26 cellular contexts compared by ENCODE assay signal in the genomic region with DNA sequence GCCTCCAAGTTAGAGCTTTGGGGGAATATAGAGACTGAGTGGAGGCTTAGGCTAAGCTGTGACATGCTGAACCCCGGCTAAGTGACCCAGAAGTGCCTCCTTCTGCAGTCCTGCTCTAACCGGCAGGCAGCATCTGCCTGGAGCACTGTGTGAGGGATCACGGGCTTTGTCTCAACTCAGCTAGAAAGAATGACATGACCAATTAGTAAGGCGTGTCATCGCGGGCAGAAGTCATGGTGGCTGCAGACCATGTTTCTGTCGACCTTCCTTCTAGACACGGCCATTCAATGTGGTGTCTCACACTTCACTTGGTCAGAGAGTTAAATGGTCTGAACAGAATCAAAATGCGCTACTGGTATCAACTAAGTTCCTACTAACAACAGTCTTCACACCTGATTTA. TPM values are rescaled to one million over a fixed set of nuclear protein-coding genes. Genes with fewer than 3 reads are reported as not detected.
DNase-seq lines count a peak whose midpoint lies in the region; TF ChIP-seq lines count a peak whose summit lies in the region.
"Had no signal": no experiment of that assay in that cellular context is flagged by ENCODE, and none has a peak within 500 bp of the region (broad histone marks: within the 10 kb centered on the region; RNA-seq: fewer than 3 reads in every experiment).

No MANE protein-coding gene starts in this region.

- H3K27ac ChIP-seq in rectal smooth muscle tissue (ENCODE audit: low read depth, low read length), result peak overlapping the region; percentile 73
- no peak overlapping the region for H3K27ac ChIP-seq in CD8-positive, alpha-beta memory T cell (ENCODE audit: low read depth, low read length)
- H3K27ac ChIP-seq: 22Rv1, BLaER1, HL-60 had no signal

- POLR2A ChIA-PET in CD8-positive, alpha-beta memory T cell (lab: Charles Lee), result no interaction called here

- peaks cover 29% of the 10 kb centered on the region for H3K36me3 Mint-ChIP-seq in activated CD4-positive, alpha-beta T cell treated with anti-CD3 and anti-CD28 coated beads, Interleukin-2, amount 10 ng/mL, durations not matched to agents 24 days and 14 days (ENCODE audit: low read depth)
- H3K36me3 Mint-ChIP-seq in CD8-positive, alpha-beta memory T cell, result peaks cover 0 to 82% (median 32%) of the 10 kb centered on the region in 3 donors
- peaks cover 11% of the 10 kb centered on the region for H3K36me3 Mint-ChIP-seq in chondrocyte (ENCODE audit: low read depth)

- H3K27me3 ChIP-seq in rectal smooth muscle tissue (ENCODE audit: control insufficient read depth, insufficient read depth, low read length) (no peaks in the 10 kb centered on the region), HAP-1 (ENCODE audit: low read depth) (no peaks in the 10 kb centered on the region)
- H3K27me3 ChIP-seq in CD8-positive, alpha-beta memory T cell (ENCODE audit: insufficient read depth, low read length, poor library complexity, severe bottlenecking), result no peaks in the 10 kb centered on the region
- H3K27me3 ChIP-seq: BLaER1 had no signal

- peak; percentile 40 for DNase-seq in activated CD4-positive, alpha-beta T cell treated with anti-CD3 and anti-CD28 coated beads, Interleukin-2, amount 10 ng/mL, durations not matched to agents 24 days and 14 days
- DNase-seq in activated CD4-positive, alpha-beta T cell treated with anti-CD3 and anti-CD28 coated beads for 4 hours, result no peak
- DNase-seq in foreskin fibroblast (peak; percentile 6 to 36), chondrocyte (ENCODE audit: low spot score) (no peak), HAP-1 (ENCODE audit: low spot score in 2 of 2) (no peak), SIG-M5 treated with dmso at 0.1 percent for 504 hours (lab: John Stamatoyannopoulos, UW; ENCODE audit: unreplicated experiment) (no peak)
- no peak for DNase-seq in CD8-positive, alpha-beta memory T cell
- DNase-seq: ACHN; Caco-2; CD4-positive, alpha-beta T cell; DMS 273 treated with DMSO at 0.1 percent for 48 hours; DMS79 treated with DMSO at 0.1 percent for 48 hours; H7; KG1; NCI-H1092; NCI-H1436; NCI-H187 treated with DMSO at 0.1 percent for 48 hours; NCI-H2107; NCI-H446 treated with DMSO at 0.1 percent for 48 hours; NCI-H526 treated with DMSO at 0.1 percent for 48 hours had no signal

- H3K36me3 ChIP-seq in rectal smooth muscle tissue (ENCODE audit: control insufficient read depth, insufficient read depth, low read length) (peaks cover 3% of the 10 kb centered on the region), HAP-1 (replicated peaks) (peaks cover 3% of the 10 kb centered on the region; the same call in 1 of the 2 replicates)
- H3K36me3 ChIP-seq in CD8-positive, alpha-beta memory T cell (ENCODE audit: insufficient read depth, low read length), result peaks cover 5% of the 10 kb centered on the region

- no peak for TF ChIP-seq CTCF in foreskin fibroblast (IDR thresholded peaks at IDR 0.05; ENCODE audit: low read depth, low read length)
- no peak for TF ChIP-seq CTCF in chondrocyte (IDR thresholded peaks at IDR 0.05)

- H3K4me3 ChIP-seq in foreskin fibroblast (ENCODE audit: low read depth in 1 of 2, low read length in 2 of 2), result no peak overlapping the region
- no peak overlapping the region for H3K4me3 ChIP-seq in rectal smooth muscle tissue (ENCODE audit: low read length)
- H3K4me3 ChIP-seq in CD8-positive, alpha-beta memory T cell (ENCODE audit: low read length), result no peak overlapping the region
- H3K4me3 ChIP-seq in HAP-1, result no peak overlapping the region
- H3K4me3 ChIP-seq: BLaER1, GM12878 had no signal

- in situ Hi-C loops in HAP-1 (cut with MboI; ENCODE audit: low sequenced_read_pairs), result no loop called here

- H3K4me1 Mint-ChIP-seq in activated CD4-positive, alpha-beta T cell treated with anti-CD3 and anti-CD28 coated beads, Interleukin-2, amount 10 ng/mL, durations not matched to agents 24 days and 14 days, result peaks cover 6% of the 10 kb centered on the region
- H3K4me1 Mint-ChIP-seq in CD8-positive, alpha-beta memory T cell, result peaks cover 4 to 25% (median 7%) of the 10 kb centered on the region in 3 donors
- peaks cover 28% of the 10 kb centered on the region for H3K4me1 Mint-ChIP-seq in chondrocyte (ENCODE audit: low read depth)

- H3K9me3 Mint-ChIP-seq in activated CD4-positive, alpha-beta T cell treated with anti-CD3 and anti-CD28 coated beads, Interleukin-2, amount 10 ng/mL, durations not matched to agents 24 days and 14 days, result no peaks in the 10 kb centered on the region
- H3K9me3 Mint-ChIP-seq in CD8-positive, alpha-beta memory T cell, result no peaks in the 10 kb centered on the region
- no peaks in the 10 kb centered on the region for H3K9me3 Mint-ChIP-seq in chondrocyte (ENCODE audit: low read depth)
- H3K9me3 Mint-ChIP-seq: CD4-positive, alpha-beta T cell had no signal

- H3K9ac ChIP-seq in rectal smooth muscle tissue (ENCODE audit: low read length), result no peak overlapping the region
- H3K9ac ChIP-seq: BLaER1 had no signal

- H3K27me3 Mint-ChIP-seq in activated CD4-positive, alpha-beta T cell treated with anti-CD3 and anti-CD28 coated beads, Interleukin-2, amount 10 ng/mL, durations not matched to agents 24 days and 14 days, result no peaks in the 10 kb centered on the region
- no peaks in the 10 kb centered on the region for H3K27me3 Mint-ChIP-seq in CD8-positive, alpha-beta memory T cell
- H3K27me3 Mint-ChIP-seq in chondrocyte (ENCODE audit: low read depth), result no peaks in the 10 kb centered on the region
- H3K27me3 Mint-ChIP-seq: CD4-positive, alpha-beta T cell had no signal

- H3K4me1 ChIP-seq in rectal smooth muscle tissue (ENCODE audit: control insufficient read depth, insufficient read depth, low read length) (peaks cover 6% of the 10 kb centered on the region), HAP-1 (no peaks in the 10 kb centered on the region)
- H3K4me1 ChIP-seq in CD8-positive, alpha-beta memory T cell (ENCODE audit: insufficient read depth, low read length), result no peaks in the 10 kb centered on the region
- H3K4me1 ChIP-seq: BLaER1 had no signal

- intact Hi-C loops in activated CD4-positive, alpha-beta T cell treated with anti-CD3 and anti-CD28 coated beads, Interleukin-2, amount 10 ng/mL, durations not matched to agents 24 days and 14 days (cut with micrococcal nuclease), result no loop called here

- no peak overlapping the region for H3K27ac Mint-ChIP-seq in activated CD4-positive, alpha-beta T cell treated with anti-CD3 and anti-CD28 coated beads, Interleukin-2, amount 10 ng/mL, durations not matched to agents 24 days and 14 days
- no peak overlapping the region for H3K27ac Mint-ChIP-seq in CD8-positive, alpha-beta memory T cell
- no peak overlapping the region for H3K27ac Mint-ChIP-seq in chondrocyte (ENCODE audit: unreplicated experiment)
- H3K27ac Mint-ChIP-seq: CD4-positive, alpha-beta T cell had no signal

- CTCF ChIA-PET in CD8-positive, alpha-beta memory T cell (lab: Charles Lee), result interaction anchor here (1.4 kb wide), 1 partner anchor 100 kb away, joined by 3 read pairs; no protein-coding TSS in a partner anchor

- no peak overlapping the region for H3K4me3 Mint-ChIP-seq in activated CD4-positive, alpha-beta T cell treated with anti-CD3 and anti-CD28 coated beads, Interleukin-2, amount 10 ng/mL, durations not matched to agents 24 days and 14 days
- no peak overlapping the region for H3K4me3 Mint-ChIP-seq in CD8-positive, alpha-beta memory T cell
- H3K4me3 Mint-ChIP-seq in chondrocyte (ENCODE audit: unreplicated experiment), result no peak overlapping the region
- H3K4me3 Mint-ChIP-seq: CD4-positive, alpha-beta T cell had no signal

- H3K9me3 ChIP-seq in CD8-positive, alpha-beta memory T cell (ENCODE audit: low read length), result no peaks in the 10 kb centered on the region
- no peaks in the 10 kb centered on the region for H3K9me3 ChIP-seq in HAP-1
- H3K9me3 ChIP-seq: BLaER1, Caco-2 had no signal

RNA-seq across cellular contexts. Expression of gene HUS1B, which starts 35.0 kb away (rescaled TPM):
- 2.1 and 3.3 TPM in 2 replicates for total RNA-seq in activated CD4-positive, alpha-beta T cell treated with anti-CD3 and anti-CD28 coated beads, Interleukin-2, amount 10 ng/mL, durations not matched to agents 24 days and 14 days
- 1 to 10 TPM; 1.1 to 1.2 TPM for total RNA-seq in CD8-positive, alpha-beta memory T cell
- 0.94 TPM for polyA plus RNA-seq in CD8-positive, alpha-beta memory T cell
- 0.70 to 0.97 TPM (median 0.79 TPM) in 3 replicates for total RNA-seq in chondrocyte
- total RNA-seq: Right ventricle myocardium inferior had no signal

Comparison
In these comparisons a context has a peak if more than half of its experiments do, and no peak if none do; other contexts are left out.
1. DNase-seq: peak in activated CD4-positive, alpha-beta T cell treated with anti-CD3 and anti-CD28 coated beads, Interleukin-2, amount 10 ng/mL, durations not matched to agents 24 days and 14 days (single experiment) and foreskin fibroblast (2 of 2); none in activated CD4-positive, alpha-beta T cell treated with anti-CD3 and anti-CD28 coated beads for 4 hours (0 of 2), CD8-positive, alpha-beta memory T cell (0 of 5), chondrocyte (single experiment), HAP-1 (0 of 2) and SIG-M5 treated with dmso at 0.1 percent for 504 hours (single experiment).